ENCODE assay signal across 1 cellular context in genomic region chr7:98399462-98399861, GRCh38.
TF ChIP-seq lines count a peak whose summit lies in the region.

No MANE protein-coding gene starts in this region.

TF ChIP-seq in GM12878, 131 proteins besides CTCF, POLR2A, EP300 and RAD21:
- TF ChIP-seq SIX5 (IDR thresholded peaks at IDR 0.05; ENCODE audit: low read depth, low read length, severe bottlenecking), result no peak
- no peak for TF ChIP-seq PKNOX1 (IDR thresholded peaks at IDR 0.05)
- peak; percentile 44; the same call in 1 of the 2 replicates for TF ChIP-seq MTA3 (IDR thresholded peaks at IDR 0.05; ENCODE audit: borderline replicate concordance, low read length)
- TF ChIP-seq NRF1 (conservative IDR thresholded peaks at IDR 0.05; ENCODE audit: low read depth, low read length), result no peak
- no peak for TF ChIP-seq ESRRA (IDR thresholded peaks at IDR 0.05; ENCODE audit: low read length)
- no peak for TF ChIP-seq IRF4 (IDR thresholded peaks at IDR 0.05; ENCODE audit: low read depth, low read length)
- TF ChIP-seq PAX5 (IDR thresholded peaks at IDR 0.05; ENCODE audit: borderline replicate concordance, low read depth, low read length), result no peak
- no peak for TF ChIP-seq SUZ12 (IDR thresholded peaks at IDR 0.05; ENCODE audit: unreplicated experiment)
- TF ChIP-seq PRDM15 (CRISPR knock-in tag; IDR thresholded peaks at IDR 0.05), result no peak
- no peak for TF ChIP-seq NR2C2 (IDR thresholded peaks at IDR 0.05; ENCODE audit: borderline replicate concordance, control insufficient read depth, insufficient read length, low read depth)
- TF ChIP-seq NFXL1 (IDR thresholded peaks at IDR 0.05; ENCODE audit: borderline replicate concordance), result no peak
- TF ChIP-seq FOXM1 (IDR thresholded peaks at IDR 0.05; ENCODE audit: low read depth, low read length), result peak; percentile 63; the same call in 1 of the 2 replicates
- TF ChIP-seq, protein P1, sequence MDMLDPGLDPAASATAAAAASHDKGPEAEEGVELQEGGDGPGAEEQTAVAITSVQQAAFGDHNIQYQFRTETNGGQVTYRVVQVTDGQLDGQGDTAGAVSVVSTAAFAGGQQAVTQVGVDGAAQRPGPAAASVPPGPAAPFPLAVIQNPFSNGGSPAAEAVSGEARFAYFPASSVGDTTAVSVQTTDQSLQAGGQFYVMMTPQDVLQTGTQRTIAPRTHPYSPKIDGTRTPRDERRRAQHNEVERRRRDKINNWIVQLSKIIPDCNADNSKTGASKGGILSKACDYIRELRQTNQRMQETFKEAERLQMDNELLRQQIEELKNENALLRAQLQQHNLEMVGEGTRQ (IDR thresholded peaks at IDR 0.05; ENCODE audit: borderline replicate concordance, low read depth, low read length), result no peak
- TF ChIP-seq TCF7 (IDR thresholded peaks at IDR 0.05; ENCODE audit: borderline replicate concordance), result peak; percentile 46; the same call in 1 of the 2 replicates
- 0 out of 2 replicates have a peak, but pooled peaks have one; percentile 51 for TF ChIP-seq ATF2 (IDR thresholded peaks at IDR 0.05; ENCODE audit: low read length)
- no peak for TF ChIP-seq BCLAF1 (IDR thresholded peaks at IDR 0.05)
- TF ChIP-seq CREB1 (IDR thresholded peaks at IDR 0.05; ENCODE audit: low read depth), result no peak
- no peak for TF ChIP-seq TAF1 (IDR thresholded peaks at IDR 0.05; ENCODE audit: borderline replicate concordance, low read depth, low read length)
- no peak for TF ChIP-seq BCL3 (IDR thresholded peaks at IDR 0.05; ENCODE audit: borderline replicate concordance, insufficient read depth, low read depth, low read length, poor library complexity, severe bottlenecking)
- TF ChIP-seq DPF2 (IDR thresholded peaks at IDR 0.05), result no peak
- TF ChIP-seq NBN (IDR thresholded peaks at IDR 0.05), result no peak
- TF ChIP-seq FOS (IDR thresholded peaks at IDR 0.05; ENCODE audit: borderline replicate concordance, extremely low read depth, insufficient read length), result no peak
- TF ChIP-seq MEF2A (IDR thresholded peaks at IDR 0.05; ENCODE audit: insufficient read depth, low read depth, low read length), result peak; percentile 91
- peak; percentile 69 for TF ChIP-seq NFIC (IDR thresholded peaks at IDR 0.05; ENCODE audit: low read depth, low read length)
- TF ChIP-seq IKZF1 (conservative IDR thresholded peaks at IDR 0.05), result no peak
- no peak for TF ChIP-seq BMI1 (IDR thresholded peaks at IDR 0.05; ENCODE audit: borderline replicate concordance)
- no peak for TF ChIP-seq ZBED1 (IDR thresholded peaks at IDR 0.05; ENCODE audit: borderline replicate concordance)
- TF ChIP-seq MTA2 (IDR thresholded peaks at IDR 0.05; ENCODE audit: low read depth), result no peak
- peak; percentile 58 for TF ChIP-seq RUNX3 (IDR thresholded peaks at IDR 0.05; ENCODE audit: low read length)
- TF ChIP-seq GABPA (IDR thresholded peaks at IDR 0.05; ENCODE audit: low read depth), result no peak
TF ChIP-seq in GM12878: peak in this region for 7.
